In genomic region chr14:76947078-76947837, GRCh38 we compare ENCODE assay signal across 1 cellular context.
TF ChIP-seq lines count a peak whose summit lies in the region.

No MANE protein-coding gene starts in this region.

TF ChIP-seq in K562, 482 proteins besides CTCF, POLR2A, EP300 and RAD21 (continued from another document):
- no peak for TF ChIP-seq E2F8 (IDR thresholded peaks at IDR 0.05; ENCODE audit: low read depth, partially characterized antibody)
- peak; percentile 9; the same call in 1 of the 2 replicates for TF ChIP-seq ZNF444 (CRISPR knock-in tag; IDR thresholded peaks at IDR 0.05)
- peak; percentile 18; the same call in 1 of the 2 replicates for TF ChIP-seq ARID1B (IDR thresholded peaks at IDR 0.05)
- no peak for TF ChIP-seq HIVEP1 (CRISPR knock-in tag; IDR thresholded peaks at IDR 0.05)
- TF ChIP-seq FOSL1 (tag; conservative IDR thresholded peaks at IDR 0.05): no peak
- TF ChIP-seq TFAP4 (CRISPR knock-in tag; IDR thresholded peaks at IDR 0.05; ENCODE audit: borderline replicate concordance): peak; percentile 95
- TF ChIP-seq SMAD1 (IDR thresholded peaks at IDR 0.05; ENCODE audit: low read depth, low read length, partially characterized antibody): peak; percentile 62
- no peak for TF ChIP-seq ZNF668 (CRISPR knock-in tag; IDR thresholded peaks at IDR 0.05)
- peak; percentile 42; the same call in 1 of the 2 replicates for TF ChIP-seq RB1 (IDR thresholded peaks at IDR 0.05; ENCODE audit: low read depth)
- no peak for TF ChIP-seq NBN (IDR thresholded peaks at IDR 0.05; ENCODE audit: low read depth)
- no peak for TF ChIP-seq CEBPB (tag; IDR thresholded peaks at IDR 0.05)
- TF ChIP-seq ZBTB7A (IDR thresholded peaks at IDR 0.05; ENCODE audit: borderline replicate concordance, control insufficient read depth, low read depth, low read length): no peak; the same call in 1 of the 2 replicates
- no peak for TF ChIP-seq MTF1 (CRISPR knock-in tag; IDR thresholded peaks at IDR 0.05; ENCODE audit: borderline replicate concordance)
- TF ChIP-seq KDM1A (IDR thresholded peaks at IDR 0.05): peak in 1 of 2 experiments; percentile 61; a peak in 1 of 4 replicates
- no peak for TF ChIP-seq EWSR1 (IDR thresholded peaks at IDR 0.05; ENCODE audit: borderline replicate concordance, low read depth, partially characterized antibody)
- TF ChIP-seq ZFX (CRISPR knock-in tag; IDR thresholded peaks at IDR 0.05): peak; percentile 41
- 0 out of 2 replicates have a peak, but pooled peaks have one; percentile 4 for TF ChIP-seq MAFK (IDR thresholded peaks at IDR 0.05; ENCODE audit: low read length)
- TF ChIP-seq ZBTB5 (IDR thresholded peaks at IDR 0.05): no peak
- no peak for TF ChIP-seq GATAD2B (IDR thresholded peaks at IDR 0.05; ENCODE audit: borderline replicate concordance)
- peak in 1 of 2 experiments; percentile 14 for TF ChIP-seq AFF1 (IDR thresholded peaks at IDR 0.05; ENCODE audit: low read depth in 1 of 2, partially characterized antibody in 2 of 2)
- TF ChIP-seq ZNF121 (CRISPR knock-in tag; conservative IDR thresholded peaks at IDR 0.05): no peak
- peak; percentile 86 for TF ChIP-seq NFIX (CRISPR knock-in tag; IDR thresholded peaks at IDR 0.05; ENCODE audit: low read depth)
- TF ChIP-seq TRIM24 (IDR thresholded peaks at IDR 0.05): no peak
- TF ChIP-seq NFIC (IDR thresholded peaks at IDR 0.05): peak; percentile 99
- TF ChIP-seq MEF2D (tag; conservative IDR thresholded peaks at IDR 0.05; ENCODE audit: low read depth): no peak
- TF ChIP-seq E2F6 (IDR thresholded peaks at IDR 0.05; ENCODE audit: borderline replicate concordance in 1 of 2, extremely low read depth in 1 of 2, insufficient read depth in 1 of 2, insufficient read length in 1 of 2, low read depth in 1 of 2, low read length in 1 of 2, poor library complexity in 1 of 2, severe bottlenecking in 1 of 2): peak; percentile 62 to 69
- 0 out of 2 replicates have a peak, but pooled peaks have one; percentile 12 for TF ChIP-seq JUND (IDR thresholded peaks at IDR 0.05; ENCODE audit: borderline replicate concordance, low read depth, low read length)
- no peak; the same call in 2 of the 3 replicates for TF ChIP-seq JUND (tag; IDR thresholded peaks at IDR 0.05; ENCODE audit: borderline replicate concordance, low read depth, low read length)
- no peak for TF ChIP-seq ZNF143 (CRISPR knock-in tag; IDR thresholded peaks at IDR 0.05)
- TF ChIP-seq ZNF146 (CRISPR knock-in tag; IDR thresholded peaks at IDR 0.05; ENCODE audit: unreplicated experiment): no peak
- TF ChIP-seq VEZF1 (CRISPR knock-in tag; IDR thresholded peaks at IDR 0.05): peak; percentile 32; the same call in 1 of the 2 replicates
- TF ChIP-seq MYNN (IDR thresholded peaks at IDR 0.05): 0 out of 2 replicates have a peak, but pooled peaks have one; percentile 28
- TF ChIP-seq MYNN (CRISPR knock-in tag; IDR thresholded peaks at IDR 0.05): no peak
- TF ChIP-seq RFX7 (CRISPR knock-in tag; IDR thresholded peaks at IDR 0.05): no peak
- TF ChIP-seq SAFB2 (IDR thresholded peaks at IDR 0.05; ENCODE audit: borderline replicate concordance, low read depth, low read length, severe bottlenecking): no peak
- peak; percentile 85 for TF ChIP-seq RFX1 (IDR thresholded peaks at IDR 0.05)
- no peak; the same call in 1 of the 2 replicates for TF ChIP-seq ZNF592 (IDR thresholded peaks at IDR 0.05)
